1 cellular context compared by ENCODE assay signal in the genomic region with DNA sequence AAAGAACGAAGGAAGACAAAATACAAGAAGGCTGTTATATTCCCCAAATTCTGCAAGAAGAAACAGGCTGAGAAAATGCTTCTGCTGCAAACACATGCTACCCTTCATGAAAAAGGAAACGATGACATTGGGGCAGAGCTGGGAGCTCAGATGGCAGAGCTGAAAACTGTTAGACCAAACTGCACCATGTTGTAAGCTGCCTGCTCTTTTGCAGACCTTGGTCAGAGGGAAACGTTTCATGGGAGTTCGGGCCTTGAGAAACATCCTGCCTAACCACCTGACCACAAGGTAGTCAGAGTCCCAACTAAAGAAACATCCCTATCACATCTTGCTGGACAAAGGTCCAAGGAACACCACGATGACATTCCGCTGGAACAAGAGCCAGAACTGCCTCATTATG.
TF ChIP-seq lines count a peak whose summit lies in the region.

No MANE protein-coding gene starts in this region.

TF ChIP-seq in K562, 482 proteins besides CTCF, POLR2A, EP300 and RAD21 (continued from another document):
- no peak for TF ChIP-seq CBX3 (IDR thresholded peaks at IDR 0.05; ENCODE audit: borderline replicate concordance in 1 of 2, low read length in 2 of 2)
TF ChIP-seq in K562: peak in this region for 0.
